Comparison of ENCODE assay signal across 7 cellular contexts in genomic region chr6:1022719-1023118, GRCh38.
"Had no signal": no experiment of that assay in that cellular context is flagged by ENCODE, and none has a peak within 500 bp of the region (broad histone marks: within the 10 kb centered on the region; RNA-seq: fewer than 3 reads in every experiment).

No MANE protein-coding gene starts in this region.

- H3K4me3 ChIP-seq: K562 had no signal

- ATAC-seq: HepG2, K562 had no signal

- H3K4me1 Mint-ChIP-seq: IgD-negative memory B cell had no signal

- FAIRE-seq: HepG2, HTR-8/SVneo, K562 had no signal

- H3K27ac ChIP-seq: HL-60 had no signal

- H3K4me3 Mint-ChIP-seq: IgD-negative memory B cell had no signal

- H3K27ac Mint-ChIP-seq: IgD-negative memory B cell had no signal

- DNase-seq: IMR-90, KBM-7 had no signal

- H3K36me3 Mint-ChIP-seq: IgD-negative memory B cell had no signal
